Comparison of ENCODE assay signal across 8 cellular contexts in genomic region chr4:122827899-122828601, GRCh38. TPM values are rescaled to one million over a fixed set of nuclear protein-coding genes. Genes with fewer than 3 reads are reported as not detected.
DNase-seq lines count a peak whose midpoint lies in the region; ATAC-seq and TF ChIP-seq lines count a peak whose summit lies in the region.

No MANE protein-coding gene starts in this region.

- H3K23me2 ChIP-seq in H9 (ENCODE audit: insufficient read length, low read depth, low read length, poor library complexity, severe bottlenecking): peaks cover 13% of the 10 kb centered on the region

- peak overlapping the region; percentile 39 for H2BK120ac ChIP-seq in H9 (ENCODE audit: low read depth, low read length, poor library complexity, severe bottlenecking)

- H3K9me3 ChIP-seq in H9 (ENCODE audit: control insufficient read depth, low read depth, low read length): no peaks in the 10 kb centered on the region
- no peaks in the 10 kb centered on the region for H3K9me3 ChIP-seq in esophagus squamous epithelium

- POLR2A ChIA-PET in activated CD4-positive, alpha-beta T cell treated with anti-CD3 and anti-CD28 coated beads, Interleukin-2, amount 10 ng/mL, durations not matched to agents 7 days and 5 days (lab: Charles Lee): no interaction called here

- H3K9ac ChIP-seq in H9 (ENCODE audit: extremely low read depth, insufficient read length, low read length): peak overlapping the region; percentile 99

- H2BK12ac ChIP-seq in H9 (ENCODE audit: insufficient read length, low read depth, low read length): no peak overlapping the region

- H3K4me2 ChIP-seq in H9 (ENCODE audit: insufficient read depth, insufficient read length, low read length): peak overlapping the region; percentile 77

- no peak overlapping the region for H2AFZ ChIP-seq in H9 (ENCODE audit: low read length)

- peak overlapping the region; percentile 79 for H4K5ac ChIP-seq in H9 (ENCODE audit: insufficient read length, low read depth, low read length)

- no peak; the same call in 2 of the 3 replicates for TF ChIP-seq CTCF in H9 (conservative IDR thresholded peaks at IDR 0.05)
- peak in 4 of 6 experiments; percentile 21 to 46 (median 34) for TF ChIP-seq CTCF in esophagus squamous epithelium (IDR thresholded peaks at IDR 0.05)
- no peak for TF ChIP-seq CTCF in natural killer cell (IDR thresholded peaks at IDR 0.05)

- peak overlapping the region; percentile 74 for H2BK5ac ChIP-seq in H9 (ENCODE audit: insufficient read length, low read length)

- no peak overlapping the region for H4K91ac ChIP-seq in H9 (ENCODE audit: insufficient read length, low read depth, low read length)

- H3T11ph ChIP-seq in H9 (ENCODE audit: low read length): peak overlapping the region; percentile 40

- H3K14ac ChIP-seq in H9 (ENCODE audit: insufficient read depth, low read length): peak overlapping the region; percentile 99; the same call in 1 of the 2 replicates

- peaks cover 43% of the 10 kb centered on the region for H3K79me2 ChIP-seq in H9 (ENCODE audit: insufficient read depth, low read length)

- peak overlapping the region; percentile 51; the same call in 1 of the 2 replicates for H3K4ac ChIP-seq in H9 (ENCODE audit: low read depth, low read length)

- peaks cover 2% of the 10 kb centered on the region for H3K79me1 ChIP-seq in H9 (ENCODE audit: insufficient read depth, low read depth, low read length, poor library complexity, severe bottlenecking)

- intact Hi-C loops in esophagus squamous epithelium (cut with DNase I): no loop called here
- intact Hi-C loops in natural killer cell (cut with micrococcal nuclease): loop anchor here (5.0 kb wide), 1 partner anchor 66 kb away; no protein-coding TSS in a partner anchor

- peaks cover 13 to 51% (median 39%) of the 10 kb centered on the region in 3 experiments for H3K36me3 Mint-ChIP-seq in H9 (ENCODE audit: insufficient read depth in 1 of 3, low read depth in 3 of 3)
- H3K36me3 Mint-ChIP-seq in activated CD4-positive, alpha-beta T cell treated with anti-CD3 and anti-CD28 coated beads, Interleukin-2, amount 10 ng/mL, durations not matched to agents 7 days and 5 days (ENCODE audit: low read depth): peaks cover 8% of the 10 kb centered on the region
- H3K36me3 Mint-ChIP-seq in natural killer cell: peaks cover 15% of the 10 kb centered on the region

- no peak overlapping the region for H2BK20ac ChIP-seq in H9 (ENCODE audit: low read depth, low read length, poor library complexity, severe bottlenecking)

- H3K36me3 ChIP-seq in esophagus squamous epithelium: no peaks in the 10 kb centered on the region

- no peaks in the 10 kb centered on the region for H4K20me1 ChIP-seq in H9 (ENCODE audit: control insufficient read depth, insufficient read depth, insufficient read length)

- no peak overlapping the region for H2BK15ac ChIP-seq in H9 (ENCODE audit: low read depth, low read length)

- peak overlapping the region; percentile 97 for H3K27ac ChIP-seq in H9 (ENCODE audit: insufficient read length, low read depth, low read length)
- peak overlapping the region; percentile 69 to 94 (median 84) for H3K27ac ChIP-seq in esophagus squamous epithelium

- peak overlapping the region; percentile 92 for H3K56ac ChIP-seq in H9 (ENCODE audit: insufficient read length, low read depth, low read length)

- no peak for TF ChIP-seq POLR2A in esophagus squamous epithelium (IDR thresholded peaks at IDR 0.05)

- CTCF ChIA-PET in activated CD4-positive, alpha-beta T cell treated with anti-CD3 and anti-CD28 coated beads, Interleukin-2, amount 10 ng/mL, durations not matched to agents 7 days and 5 days (lab: Charles Lee): no interaction called here

- peaks cover 0 to 2% of the 10 kb centered on the region in 2 experiments; a peak in 2 of 5 replicates for H3K9me3 Mint-ChIP-seq in H9
- no peaks in the 10 kb centered on the region for H3K9me3 Mint-ChIP-seq in activated CD4-positive, alpha-beta T cell treated with anti-CD3 and anti-CD28 coated beads, Interleukin-2, amount 10 ng/mL, durations not matched to agents 7 days and 5 days
- H3K9me3 Mint-ChIP-seq in natural killer cell: no peaks in the 10 kb centered on the region

- H3K4me1 Mint-ChIP-seq in H9 (peaks cover 61 to 62% of the 10 kb centered on the region in 2 experiments), natural killer cell (peaks cover 15 to 29% of the 10 kb centered on the region in 2 donors)
- peaks cover 18% of the 10 kb centered on the region for H3K4me1 Mint-ChIP-seq in activated CD4-positive, alpha-beta T cell treated with anti-CD3 and anti-CD28 coated beads, Interleukin-2, amount 10 ng/mL, durations not matched to agents 7 days and 5 days

- no CpG with 5 or more reads among the region's 9 CpGs for WGBS in H9 (ENCODE audit: extremely low coverage, insufficient read length, low lambda C conversion rate)
- WGBS in esophagus squamous epithelium, 2 donors: 14 to 18% methylated on average over 9 of the region's 9 CpGs

- peaks cover 8% of the 10 kb centered on the region; the same call in 1 of the 2 replicates for H3K4me1 ChIP-seq in H9 (ENCODE audit: insufficient read depth, low read length)
- peaks cover 0 to 57% (median 4%) of the 10 kb centered on the region in 3 donors for H3K4me1 ChIP-seq in esophagus squamous epithelium

- H4K8ac ChIP-seq in H9 (replicated peaks; ENCODE audit: insufficient read length, low read depth, low read length): peak overlapping the region; percentile 80

- H3K27ac Mint-ChIP-seq in H9 (peak overlapping the region; percentile 90 to 99 (median 99)), natural killer cell (peak overlapping the region; percentile 1 to 59)
- H3K27ac Mint-ChIP-seq in activated CD4-positive, alpha-beta T cell treated with anti-CD3 and anti-CD28 coated beads, Interleukin-2, amount 10 ng/mL, durations not matched to agents 7 days and 5 days: no peak overlapping the region

- H3K4me3 Mint-ChIP-seq in H9: peak overlapping the region; percentile 86 to 90
- H3K4me3 Mint-ChIP-seq in activated CD4-positive, alpha-beta T cell treated with anti-CD3 and anti-CD28 coated beads, Interleukin-2, amount 10 ng/mL, durations not matched to agents 7 days and 5 days: peak overlapping the region; percentile 72
- peak overlapping the region; percentile 72 for H3K4me3 Mint-ChIP-seq in natural killer cell

- H3K27me3 ChIP-seq in H9 (ENCODE audit: insufficient read depth, low read length) (no peaks in the 10 kb centered on the region), esophagus squamous epithelium (peaks cover 0 to 69% (median 0%) of the 10 kb centered on the region in 4 donors)

- peak overlapping the region; percentile 47 to 70 (median 69) for H3K4me3 ChIP-seq in esophagus squamous epithelium

- no peaks in the 10 kb centered on the region for H3K27me3 Mint-ChIP-seq in H9 (ENCODE audit: low read depth)
- peaks cover 75% of the 10 kb centered on the region for H3K27me3 Mint-ChIP-seq in activated CD4-positive, alpha-beta T cell treated with anti-CD3 and anti-CD28 coated beads, Interleukin-2, amount 10 ng/mL, durations not matched to agents 7 days and 5 days
- H3K27me3 Mint-ChIP-seq in natural killer cell (ENCODE audit: low read depth in 2 of 2): peaks cover 60 to 63% of the 10 kb centered on the region in 2 donors

- H3K23ac ChIP-seq in H9 (ENCODE audit: insufficient read length, low read depth, low read length): no peak overlapping the region

- peak; percentile 40 for DNase-seq in NCI-H1105 treated with DMSO at 0.1 percent for 48 hours (lab: John Stamatoyannopoulos, UW)
- DNase-seq in NCI-H1105 (lab: John Stamatoyannopoulos, UW): no peak
- DNase-seq in H9: peak; percentile 86
- peak; percentile 67 for DNase-seq in M059J (ENCODE audit: low read depth)
- peak; percentile 34 for DNase-seq in activated CD4-positive, alpha-beta T cell treated with anti-CD3 and anti-CD28 coated beads, Interleukin-2, amount 10 ng/mL, durations not matched to agents 7 days and 5 days
- no peak for DNase-seq in esophagus squamous epithelium (lab: John Stamatoyannopoulos, UW)
- peak; percentile 18 for DNase-seq in natural killer cell
- DNase-seq in NCI-H226: no peak

- peak; percentile 72 to 77 (median 76) for ATAC-seq in natural killer cell

- H2AK5ac ChIP-seq in H9 (ENCODE audit: insufficient read length, low read length): no peak overlapping the region

- H3K18ac ChIP-seq in H9 (ENCODE audit: insufficient read length, low read depth, low read length): peak overlapping the region; percentile 98

RNA-seq across cellular contexts. Expression of gene FGF2, which starts 1.4 kb away (rescaled TPM):
- total RNA-seq in H9 (2021): 95.2 and 99.0 TPM in 2 replicates
- 20.7 and 25.5 TPM in 2 replicates for total RNA-seq in M059J (2014; rRNA removed; shearing (Covaris generic))
- under 1 TPM in 1 of 2 experiments, not detected in 1; 0.02 TPM for total RNA-seq in activated CD4-positive, alpha-beta T cell treated with anti-CD3 and anti-CD28 coated beads, Interleukin-2, amount 10 ng/mL, durations not matched to agents 7 days and 5 days
- total RNA-seq in esophagus squamous epithelium: 1 to 10 TPM in 2 of 4 donors, under 1 TPM in 2; 0.53 to 7.0 (median 3.5) TPM
- total RNA-seq in natural killer cell: not detected

Comparison
In these comparisons a context has a peak if more than half of its experiments do, and no peak if none do; other contexts are left out.
1. DNase-seq: peak in NCI-H1105 treated with DMSO at 0.1 percent for 48 hours (single experiment), H9 (single experiment), M059J (single experiment), activated CD4-positive, alpha-beta T cell treated with anti-CD3 and anti-CD28 coated beads, Interleukin-2, amount 10 ng/mL, durations not matched to agents 7 days and 5 days (single experiment) and natural killer cell (single experiment); none in NCI-H1105 (single experiment), esophagus squamous epithelium (single experiment) and NCI-H226 (single experiment).
2. CTCF ChIP-seq: peak in esophagus squamous epithelium (4 of 6); none in H9 (single experiment) and natural killer cell (single experiment).
3. Peak in every context shown above with its lines, with median percentiles within 50 percentile points of each other: H3K4me3 Mint-ChIP-seq.